12 cellular contexts compared by ENCODE assay signal in the genomic region with DNA sequence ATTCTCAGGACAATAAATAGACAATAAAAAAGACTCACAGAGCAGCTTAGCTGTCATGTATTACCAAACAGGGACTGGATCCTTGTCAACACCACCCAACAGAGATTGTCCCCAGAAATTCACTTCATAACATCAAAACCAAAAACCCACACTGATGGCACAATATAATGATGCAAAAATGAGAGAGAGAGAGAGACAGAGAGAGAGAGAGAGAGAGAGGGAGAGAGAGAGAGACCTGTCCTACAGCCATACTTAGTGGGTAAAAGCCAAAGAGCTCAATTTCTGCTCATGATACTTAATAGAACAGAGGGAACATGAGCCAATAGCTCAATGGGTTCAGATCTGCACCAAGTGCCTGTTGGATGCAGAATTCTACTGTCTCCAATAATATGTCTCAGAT. TPM values are rescaled to one million over a fixed set of nuclear protein-coding genes. Genes with fewer than 3 reads are reported as not detected.
"Had no signal": no experiment of that assay in that cellular context is flagged by ENCODE, and none has a peak within 500 bp of the region (broad histone marks: within the 10 kb centered on the region; RNA-seq: fewer than 3 reads in every experiment).

No MANE protein-coding gene starts in this region.

RNA-seq across cellular contexts. Expression of a gene that starts 34.2 kb away (rescaled TPM):
- total RNA-seq: activated CD4-positive, alpha-beta T cell treated with anti-CD3 and anti-CD28 coated beads for 36 hours; activated CD8-positive, alpha-beta memory T cell treated with anti-CD3 and anti-CD28 coated beads for 36 hours; adrenal gland; cardiac muscle cell; esophagus mucosa; left colon; lower lobe of right lung; myocyte; omental fat pad; prostate gland; right cardiac atrium; Right ventricle myocardium superior had no signal
- polyA plus RNA-seq: adrenal gland, cardiac muscle cell, right cardiac atrium had no signal
